8 cellular contexts compared by ENCODE assay signal in the genomic region with DNA sequence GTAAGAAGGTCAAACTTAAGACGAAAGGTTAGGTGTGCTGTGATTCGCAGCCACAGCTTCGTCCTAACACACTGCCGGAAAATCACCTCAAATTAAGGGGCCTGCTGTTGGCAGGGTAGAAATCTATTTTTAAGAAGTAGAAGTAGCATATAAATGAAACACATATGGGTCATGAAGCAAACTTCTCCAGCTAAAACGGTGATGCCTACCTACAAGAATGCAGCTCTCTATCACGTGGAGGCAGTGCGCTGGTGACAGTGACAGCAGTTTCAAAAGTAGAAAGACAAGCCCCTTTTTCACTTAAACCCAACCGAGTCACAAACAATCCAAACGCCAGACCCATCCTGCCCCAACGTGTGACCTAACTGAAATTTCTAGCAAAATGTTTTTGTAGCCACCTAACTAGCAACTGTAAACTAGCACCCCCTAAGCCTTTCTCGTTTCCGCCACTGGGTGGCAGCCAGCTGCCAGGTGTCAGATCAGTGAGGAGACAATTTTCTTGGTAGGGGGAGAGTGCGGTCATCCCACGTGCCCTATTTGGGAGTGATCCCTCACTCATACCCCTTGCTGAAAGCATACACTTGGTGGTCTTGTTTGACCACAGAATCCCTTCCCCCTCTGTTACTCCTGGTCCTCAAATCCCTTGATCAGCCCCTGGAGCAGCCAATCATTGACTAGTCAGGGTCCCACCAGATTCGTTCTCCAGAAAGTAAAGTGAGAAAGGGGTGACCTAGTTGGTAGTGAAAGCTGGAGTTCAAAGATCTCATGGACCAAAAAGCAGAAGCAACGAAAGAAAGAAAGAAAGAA.
DNase-seq lines count a peak whose midpoint lies in the region; ATAC-seq and TF ChIP-seq lines count a peak whose summit lies in the region.

No MANE protein-coding gene starts in this region.

- H3K27ac ChIP-seq in OCI-LY3 (ENCODE audit: low read length) (no peak overlapping the region), upper lobe of left lung (no peak overlapping the region)

- peak; percentile 41 for ATAC-seq in omental fat pad (ENCODE audit: low FRiP score)
- ATAC-seq in upper lobe of left lung (ENCODE audit: low FRiP score in 2 of 2), result peak; percentile 69 to 79

- H3K79me2 ChIP-seq in OCI-LY3 (ENCODE audit: low read length), result no peaks in the 10 kb centered on the region

- H3K9me3 ChIP-seq in OCI-LY3 (ENCODE audit: insufficient read depth, low read length), result no peaks in the 10 kb centered on the region
- H3K9me3 ChIP-seq in upper lobe of left lung, result no peaks in the 10 kb centered on the region

- H3K4me1 ChIP-seq in OCI-LY3 (ENCODE audit: low read length) (no peaks in the 10 kb centered on the region), upper lobe of left lung (no peaks in the 10 kb centered on the region)

- TF ChIP-seq POLR2A in upper lobe of left lung (IDR thresholded peaks at IDR 0.05), result no peak

- no peaks in the 10 kb centered on the region for H4K20me1 ChIP-seq in OCI-LY3 (ENCODE audit: insufficient read depth, low read length)

- peak; percentile 4 for DNase-seq in SKM-1 treated with dmso at 0.1 percent for 144 hours (lab: John Stamatoyannopoulos, UW; ENCODE audit: unreplicated experiment)
- DNase-seq in SKM-1 (lab: John Stamatoyannopoulos, UW; ENCODE audit: unreplicated experiment), result no peak
- peak; percentile 22 for DNase-seq in HS-27A (ENCODE audit: low read depth)
- peak; percentile 5 for DNase-seq in activated T-helper 9 cell treated with anti-CD3 and anti-CD28 coated beads, Interleukin-2, amount 50 U/mL, for 16 hours (ENCODE audit: low read depth)
- DNase-seq in germinal center (ENCODE audit: low spot score), result peak; percentile 41
- DNase-seq in omental fat pad (ENCODE audit: low spot score), result peak; percentile 66
- peak in 1 of 2 donors; percentile 47 for DNase-seq in upper lobe of left lung

- peaks cover 9% of the 10 kb centered on the region; the same call in 1 of the 2 replicates for H3K27me3 ChIP-seq in OCI-LY3 (ENCODE audit: low read depth, low read length)
- no peaks in the 10 kb centered on the region for H3K27me3 ChIP-seq in upper lobe of left lung

- no peak overlapping the region for H3K4me2 ChIP-seq in OCI-LY3 (ENCODE audit: low read length)

- H2AFZ ChIP-seq in OCI-LY3 (ENCODE audit: low read depth, low read length), result no peak overlapping the region

- 42 to 48% methylated on average over 16 of the region's 16 CpGs for WGBS in upper lobe of left lung, 2 donors

- H3K4me3 ChIP-seq in OCI-LY3 (ENCODE audit: low read length) (no peak overlapping the region), upper lobe of left lung (no peak overlapping the region)

- TF ChIP-seq EP300 in upper lobe of left lung (IDR thresholded peaks at IDR 0.05), result no peak

- no peaks in the 10 kb centered on the region for H3K36me3 ChIP-seq in OCI-LY3 (replicated peaks; ENCODE audit: low read depth, low read length)
- H3K36me3 ChIP-seq in upper lobe of left lung, result no peaks in the 10 kb centered on the region

- H3K9ac ChIP-seq in OCI-LY3 (ENCODE audit: low read length), result no peak overlapping the region

- peak; percentile 93 for TF ChIP-seq CTCF in OCI-LY3 (IDR thresholded peaks at IDR 0.05; ENCODE audit: low read depth, low read length)
- TF ChIP-seq CTCF in omental fat pad (IDR thresholded peaks at IDR 0.05), result peak in 1 of 3 donors; percentile 86
- TF ChIP-seq CTCF in upper lobe of left lung (IDR thresholded peaks at IDR 0.05), result peak; percentile 54 to 80 (median 69)
